ENCODE assay signal across 22 cellular contexts in genomic region chr17:12680407-12680897, GRCh38. TPM values are rescaled to one million over a fixed set of nuclear protein-coding genes. Genes with fewer than 3 reads are reported as not detected.
DNase-seq lines count a peak whose midpoint lies in the region; ATAC-seq and TF ChIP-seq lines count a peak whose summit lies in the region.
"Had no signal": no experiment of that assay in that cellular context is flagged by ENCODE, and none has a peak within 500 bp of the region (broad histone marks: within the 10 kb centered on the region; RNA-seq: fewer than 3 reads in every experiment).

No MANE protein-coding gene starts in this region.

- H3K27ac ChIP-seq in left ventricle myocardium inferior (replicated peaks) (peak overlapping the region; percentile 76), sigmoid colon (peak overlapping the region; percentile 78 to 88 (median 81))
- H3K27ac ChIP-seq: 22Rv1, brain microvascular endothelial cell, hepatocyte, skin epidermis had no signal

- H3K4me3 ChIP-seq in left ventricle myocardium inferior (peak overlapping the region; percentile 46), sigmoid colon (peak overlapping the region in 3 of 4 donors; percentile 15 to 39 (median 23))
- H3K4me3 ChIP-seq: HAP-1, hepatocyte, skin epidermis had no signal

- H3K36me3 ChIP-seq in left ventricle myocardium inferior (no peaks in the 10 kb centered on the region), sigmoid colon (no peaks in the 10 kb centered on the region)
- H3K36me3 ChIP-seq: brain microvascular endothelial cell, HAP-1 had no signal

- DNase-seq in DMS 273 (lab: John Stamatoyannopoulos, UW; ENCODE audit: unreplicated experiment) (peak; percentile 44), DMS 273 treated with DMSO at 0.1 percent for 48 hours (lab: John Stamatoyannopoulos, UW) (no peak), NCI-H69 (lab: John Stamatoyannopoulos, UW) (peak; percentile 6), left ventricle myocardium inferior (no peak), sigmoid colon (peak; percentile 83), amygdala (lab: John Stamatoyannopoulos, UW) (no peak)
- DNase-seq: activated CD4-positive, alpha-beta T cell treated with anti-CD3 and anti-CD28 coated beads, Interleukin-2, amount 10 ng/mL, durations not matched to agents 24 days and 14 days; activated CD8-positive, alpha-beta memory T cell treated with anti-CD3 and anti-CD28 coated beads, Interleukin-2, amount 10 ng/mL, durations not matched to agents 7 days and 5 days; brain microvascular endothelial cell; Caco-2; mammary epithelial cell; MV-4-11; naive thymus-derived CD4-positive, alpha-beta T cell; NCI-H2029 treated with DMSO at 0.1 percent for 48 hours; NCI-H510A; stimulated activated naive CD8-positive, alpha-beta T cell treated with anti-CD3 and anti-CD28 coated beads, Interleukin-15, Interleukin-2, amounts not matched to agents 100 U/mL and 50 U/mL, for 24 hours had no signal

- 42 to 57% methylated on average over 14 of the region's 14 CpGs for WGBS in sigmoid colon, 2 donors

- ATAC-seq in GM18520 (IDR thresholded peaks at IDR 0.05; ENCODE audit: unreplicated experiment) (no peak), HG03196 (IDR thresholded peaks at IDR 0.05; ENCODE audit: unreplicated experiment) (no peak)
- ATAC-seq: activated CD8-positive, alpha-beta memory T cell treated with anti-CD3 and anti-CD28 coated beads, Interleukin-2, amount 10 ng/mL, durations not matched to agents 7 days and 5 days; naive thymus-derived CD4-positive, alpha-beta T cell; stimulated activated naive CD8-positive, alpha-beta T cell treated with anti-CD3 and anti-CD28 coated beads, Interleukin-15, Interleukin-2, amounts not matched to agents 100 U/mL and 50 U/mL, for 24 hours had no signal

- no peaks in the 10 kb centered on the region for H3K27me3 ChIP-seq in left ventricle myocardium inferior (ENCODE audit: low read depth)
- no peaks in the 10 kb centered on the region for H3K27me3 ChIP-seq in sigmoid colon
- H3K27me3 ChIP-seq: brain microvascular endothelial cell, hepatocyte had no signal

- TF ChIP-seq EP300 in sigmoid colon (IDR thresholded peaks at IDR 0.05): peak in 2 of 4 donors; percentile 35 to 42

- no peak for TF ChIP-seq POLR2A in sigmoid colon (IDR thresholded peaks at IDR 0.05)

- TF ChIP-seq CTCF in left ventricle myocardium inferior (IDR thresholded peaks at IDR 0.05; ENCODE audit: borderline replicate concordance) (no peak), sigmoid colon (IDR thresholded peaks at IDR 0.05) (no peak)

- H3K4me1 ChIP-seq in left ventricle myocardium inferior (peaks cover 87% of the 10 kb centered on the region), sigmoid colon (peaks cover 0 to 88% (median 69%) of the 10 kb centered on the region in 4 donors)
- H3K4me1 ChIP-seq: Caco-2, HAP-1 had no signal

- H3K9me3 ChIP-seq in left ventricle myocardium inferior (replicated peaks) (no peaks in the 10 kb centered on the region), sigmoid colon (no peaks in the 10 kb centered on the region)
- H3K9me3 ChIP-seq: Caco-2, HAP-1 had no signal

- intact Hi-C loops in left ventricle myocardium inferior (cut with micrococcal nuclease): no loop called here
- intact Hi-C loops in sigmoid colon (cut with DNase I): loop anchor here (5.0 kb wide), 2 partner anchors 47 to 258 kb away; no protein-coding TSS in a partner anchor

RNA-seq across cellular contexts. Expression of gene MYOCD, which starts 14.8 kb away (rescaled TPM):
- 57.3 TPM for total RNA-seq in left ventricle myocardium inferior
- 100 to 1,000 TPM; 108 to 168 (median 120) TPM for total RNA-seq in sigmoid colon
- polyA plus RNA-seq in sigmoid colon: 1 to 10 TPM in 1 of 3 donors, under 1 TPM in 2; 0.46 to 5.9 (median 0.60) TPM
- total RNA-seq: activated CD4-positive, alpha-beta T cell treated with anti-CD3 and anti-CD28 coated beads, Interleukin-2, amount 10 ng/mL, durations not matched to agents 24 days and 14 days; activated CD8-positive, alpha-beta memory T cell treated with anti-CD3 and anti-CD28 coated beads, Interleukin-2, amount 10 ng/mL, durations not matched to agents 7 days and 5 days; mammary epithelial cell; naive thymus-derived CD4-positive, alpha-beta T cell had no signal
- polyA plus RNA-seq: mammary epithelial cell; naive thymus-derived CD4-positive, alpha-beta T cell had no signal

Comparison
In these comparisons a context has a peak if more than half of its experiments do, and no peak if none do; other contexts are left out.
1. DNase-seq: peak in DMS 273 (single experiment), NCI-H69 (single experiment) and sigmoid colon (single experiment); none in DMS 273 treated with DMSO at 0.1 percent for 48 hours (single experiment), left ventricle myocardium inferior (single experiment) and amygdala (0 of 56).